Comparison of ENCODE assay signal across 27 cellular contexts in genomic region chr17:50285941-50286340, GRCh38. TPM values are rescaled to one million over a fixed set of nuclear protein-coding genes. Genes with fewer than 3 reads are reported as not detected.
"Had no signal": no experiment of that assay in that cellular context is flagged by ENCODE, and none has a peak within 500 bp of the region (broad histone marks: within the 10 kb centered on the region; RNA-seq: fewer than 3 reads in every experiment).

No MANE protein-coding gene starts in this region.

- ATAC-seq: activated CD4-positive, alpha-beta T cell treated with anti-CD3 and anti-CD28 coated beads for 36 hours; activated T-cell treated with anti-CD3 and anti-CD28 coated beads, Interleukin-2, amount 50 U/mL, for 72 hours; Panc1; Right ventricle myocardium inferior; T-helper 17 cell had no signal

- H3K4me3 Mint-ChIP-seq: activated CD4-positive, alpha-beta memory T cell treated with anti-CD3 and anti-CD28 coated beads, Interleukin-2, amount 10 ng/mL, durations not matched to agents 7 days and 5 days; activated CD4-positive, alpha-beta T cell treated with anti-CD3 and anti-CD28 coated beads for 36 hours; activated naive CD8-positive, alpha-beta T cell treated with anti-CD3 and anti-CD28 coated beads, Interleukin-2, amount 10 ng/mL, durations not matched to agents 7 days and 5 days; activated T-cell treated with anti-CD3 and anti-CD28 coated beads, Interleukin-2, amount 50 U/mL, for 72 hours; T-helper 17 cell had no signal

- H3K4me2 ChIP-seq: SK-N-SH had no signal

- H3K27ac ChIP-seq: adrenal gland, WERI-Rb-1 had no signal

- H3K9me3 ChIP-seq: adrenal gland, SK-N-SH had no signal

- H3K4me3 ChIP-seq: adrenal gland had no signal

- H3K9ac ChIP-seq: SK-N-SH had no signal

- DNase-seq: activated CD4-positive, alpha-beta memory T cell treated with anti-CD3 and anti-CD28 coated beads, Interleukin-2, amount 10 ng/mL, durations not matched to agents 7 days and 5 days; activated CD4-positive, alpha-beta T cell treated with anti-CD3 and anti-CD28 coated beads for 36 hours; activated CD4-positive, alpha-beta T cell treated with anti-CD3 and anti-CD28 coated beads, Interleukin-2, amount 50 U/mL, for 1 hour; activated naive CD4-positive, alpha-beta T cell treated with anti-CD3 and anti-CD28 coated beads, Interleukin-2, amount 50 U/mL, for 16 hours; activated naive CD8-positive, alpha-beta T cell treated with anti-CD3 and anti-CD28 coated beads, Interleukin-2, amount 10 ng/mL, durations not matched to agents 7 days and 5 days; activated T-cell treated with anti-CD3 and anti-CD28 coated beads, Interleukin-2, amount 50 U/mL, for 72 hours; adrenal gland; anterior cingulate cortex; MV-4-11; NCI-H1092 treated with DMSO at 0.1 percent for 48 hours; NCI-H1436; NCI-H1694 treated with DMSO at 0.1 percent for 48 hours; NCI-H2029 treated with DMSO at 0.1 percent for 48 hours; NCI-H510A treated with DMSO at 0.1 percent for 48 hours; NCI-H69; NK-92 treated with Interleukin-12 subunit alpha and Interleukin-12 subunit beta, amount 100 ng/mL, for 24 hours; OCI-M1; RPMI8226; SK-N-SH; SW 1271; T-helper 17 cell; WERI-Rb-1 had no signal

- H3K9me3 Mint-ChIP-seq: activated naive CD8-positive, alpha-beta T cell treated with anti-CD3 and anti-CD28 coated beads, Interleukin-2, amount 10 ng/mL, durations not matched to agents 7 days and 5 days; activated T-cell treated with anti-CD3 and anti-CD28 coated beads, Interleukin-2, amount 50 U/mL, for 72 hours had no signal

- H3K27ac Mint-ChIP-seq: activated CD4-positive, alpha-beta memory T cell treated with anti-CD3 and anti-CD28 coated beads, Interleukin-2, amount 10 ng/mL, durations not matched to agents 7 days and 5 days; activated CD4-positive, alpha-beta T cell treated with anti-CD3 and anti-CD28 coated beads for 36 hours; activated naive CD8-positive, alpha-beta T cell treated with anti-CD3 and anti-CD28 coated beads, Interleukin-2, amount 10 ng/mL, durations not matched to agents 7 days and 5 days; activated T-cell treated with anti-CD3 and anti-CD28 coated beads, Interleukin-2, amount 50 U/mL, for 72 hours; T-helper 17 cell had no signal

- H3K27me3 ChIP-seq: adrenal gland had no signal

- H3K36me3 Mint-ChIP-seq: activated naive CD8-positive, alpha-beta T cell treated with anti-CD3 and anti-CD28 coated beads, Interleukin-2, amount 10 ng/mL, durations not matched to agents 7 days and 5 days had no signal

- H3K36me3 ChIP-seq: adrenal gland, WERI-Rb-1 had no signal

RNA-seq across cellular contexts. Expression of gene TMEM92, which starts 11.7 kb away (rescaled TPM):
- total RNA-seq: activated CD8-positive, alpha-beta memory T cell treated with anti-CD3 and anti-CD28 coated beads for 36 hours; activated naive CD8-positive, alpha-beta T cell treated with anti-CD3 and anti-CD28 coated beads, Interleukin-2, amount 10 ng/mL, durations not matched to agents 7 days and 5 days; adrenal gland; cardiac septum; cerebellum; Right ventricle myocardium inferior; T-helper 17 cell had no signal
